15 cellular contexts compared by ENCODE assay signal in the genomic region with DNA sequence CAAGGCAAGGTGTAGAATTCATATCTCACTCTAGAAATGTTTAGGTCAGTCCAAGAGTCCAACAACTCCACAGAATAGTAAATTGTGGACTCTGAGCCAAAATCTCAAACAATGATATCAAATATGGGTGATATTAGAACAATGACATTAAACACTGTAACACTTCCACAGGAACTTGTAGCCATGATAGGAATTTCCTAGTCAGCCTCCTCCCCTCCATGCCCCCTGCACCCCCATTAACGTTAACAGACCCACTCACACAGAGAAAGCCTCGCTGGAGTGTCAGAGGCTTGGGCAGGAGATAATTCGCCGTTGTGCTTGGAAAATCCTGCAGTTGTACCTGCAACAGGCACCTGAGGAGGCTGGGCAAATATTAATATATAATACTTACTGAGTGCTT.
DNase-seq lines count a peak whose midpoint lies in the region; ATAC-seq and TF ChIP-seq lines count a peak whose summit lies in the region.
"Had no signal": no experiment of that assay in that cellular context is flagged by ENCODE, and none has a peak within 500 bp of the region (broad histone marks: within the 10 kb centered on the region; RNA-seq: fewer than 3 reads in every experiment).

No MANE protein-coding gene starts in this region.

- H3K14ac ChIP-seq in mesenchymal stem cell (ENCODE audit: low read length in 2 of 2): no peak overlapping the region
- H3K14ac ChIP-seq in H9 (ENCODE audit: insufficient read depth, low read length): no peak overlapping the region

- H2BK5ac ChIP-seq in mesenchymal stem cell (ENCODE audit: low read depth, low read length, poor library complexity, severe bottlenecking) (no peak overlapping the region), H9 (ENCODE audit: insufficient read length, low read length) (no peak overlapping the region)

- H3K56ac ChIP-seq in H9 (ENCODE audit: insufficient read length, low read depth, low read length): no peak overlapping the region

- H3K4me1 ChIP-seq in mesenchymal stem cell (ENCODE audit: control insufficient read depth, insufficient read depth, low read depth, low read length) (no peaks in the 10 kb centered on the region), H9 (ENCODE audit: insufficient read depth, low read length) (no peaks in the 10 kb centered on the region)
- H3K4me1 ChIP-seq: A549 had no signal

- no peaks in the 10 kb centered on the region for H3K9me3 Mint-ChIP-seq in H9
- H3K9me3 Mint-ChIP-seq: CD8-positive, alpha-beta T cell had no signal

- no peaks in the 10 kb centered on the region for H3K36me3 ChIP-seq in mesenchymal stem cell (ENCODE audit: control insufficient read depth in 1 of 2, insufficient read depth in 2 of 2, low read depth in 1 of 2, low read length in 2 of 2)

- H3K4me2 ChIP-seq in mesenchymal stem cell (ENCODE audit: low read length, poor library complexity, severe bottlenecking): no peak overlapping the region
- no peak overlapping the region for H3K4me2 ChIP-seq in H9 (ENCODE audit: insufficient read depth, insufficient read length, low read length)
- H3K4me2 ChIP-seq: A549 had no signal

- no peaks in the 10 kb centered on the region for H3K27me3 ChIP-seq in mesenchymal stem cell (ENCODE audit: control insufficient read depth in 1 of 2, insufficient read depth in 1 of 2, low read length in 2 of 2)
- no peaks in the 10 kb centered on the region for H3K27me3 ChIP-seq in H9 (ENCODE audit: insufficient read depth, low read length)

- no peak overlapping the region; a peak in 1 of 7 replicates for H3K27ac Mint-ChIP-seq in H9
- H3K27ac Mint-ChIP-seq: CD14-positive monocyte; CD8-positive, alpha-beta T cell had no signal

- no peak overlapping the region for H4K5ac ChIP-seq in H9 (ENCODE audit: insufficient read length, low read depth, low read length)

- no peak overlapping the region for H3K23ac ChIP-seq in mesenchymal stem cell (ENCODE audit: low read length in 2 of 2)
- H3K23ac ChIP-seq in H9 (ENCODE audit: insufficient read length, low read depth, low read length): no peak overlapping the region

- no peak overlapping the region for H3K9ac ChIP-seq in mesenchymal stem cell (ENCODE audit: low read length)
- no peak overlapping the region for H3K9ac ChIP-seq in H9 (ENCODE audit: extremely low read depth, insufficient read length, low read length)

- H3K4me3 ChIP-seq in fibroblast of pulmonary artery (replicated peaks; ENCODE audit: low read depth, low read length) (no peak overlapping the region), mesenchymal stem cell (ENCODE audit: insufficient read depth in 1 of 2, low read depth in 1 of 2, low read length in 2 of 2) (no peak overlapping the region)
- H3K4me3 ChIP-seq: A549 had no signal

- H4K8ac ChIP-seq in mesenchymal stem cell (ENCODE audit: low read length) (no peak overlapping the region), H9 (replicated peaks; ENCODE audit: insufficient read length, low read depth, low read length) (no peak overlapping the region)

- WGBS in mesenchymal stem cell: 75% methylated on average over 2 of the region's 4 CpGs
- no CpG with 5 or more reads among the region's 4 CpGs for WGBS in H9 (ENCODE audit: extremely low coverage, insufficient read length, low lambda C conversion rate)

- H2BK15ac ChIP-seq in mesenchymal stem cell (ENCODE audit: low read depth, poor library complexity, severe bottlenecking) (no peak overlapping the region), H9 (ENCODE audit: low read depth, low read length) (no peak overlapping the region)

- no peaks in the 10 kb centered on the region for H3K79me2 ChIP-seq in H9 (ENCODE audit: insufficient read depth, low read length)

- no peaks in the 10 kb centered on the region for H3K23me2 ChIP-seq in H9 (ENCODE audit: insufficient read length, low read depth, low read length, poor library complexity, severe bottlenecking)

- no peak overlapping the region for H2BK120ac ChIP-seq in mesenchymal stem cell (ENCODE audit: low read depth, low read length)
- no peak overlapping the region for H2BK120ac ChIP-seq in H9 (ENCODE audit: low read depth, low read length, poor library complexity, severe bottlenecking)

- H3K27ac ChIP-seq in mesenchymal stem cell (ENCODE audit: low read length, poor library complexity, severe bottlenecking) (no peak overlapping the region), H9 (ENCODE audit: insufficient read length, low read depth, low read length) (no peak overlapping the region)
- H3K27ac ChIP-seq: A549, HL-60 had no signal

- no peak for ATAC-seq in GM21515 (IDR thresholded peaks at IDR 0.05; ENCODE audit: unreplicated experiment)
- ATAC-seq: A549; CD8-positive, alpha-beta T cell had no signal

- peak; percentile 62 for DNase-seq in dermis blood vessel endothelial cell
- peak; percentile 48 for DNase-seq in fibroblast of pulmonary artery (ENCODE audit: low read depth)
- DNase-seq in mesenchymal stem cell: no peak
- DNase-seq in H9: no peak
- DNase-seq in putamen (ENCODE audit: low spot score): no peak
- DNase-seq: CD8-positive, alpha-beta T cell; COR-L47; DMS153; DMS79 treated with DMSO at 0.1 percent for 48 hours; EL; HCEC 1CT had no signal

- no peak overlapping the region for H2BK20ac ChIP-seq in H9 (ENCODE audit: low read depth, low read length, poor library complexity, severe bottlenecking)

- no peak overlapping the region for H3K4me3 Mint-ChIP-seq in H9
- H3K4me3 Mint-ChIP-seq: CD14-positive monocyte; CD8-positive, alpha-beta T cell had no signal

- H2AK5ac ChIP-seq in mesenchymal stem cell (ENCODE audit: low read length, severe bottlenecking) (no peak overlapping the region), H9 (ENCODE audit: insufficient read length, low read length) (no peak overlapping the region)

- peaks cover 5 to 11% of the 10 kb centered on the region in 2 experiments for H3K4me1 Mint-ChIP-seq in H9
- H3K4me1 Mint-ChIP-seq: CD14-positive monocyte had no signal

- H2AFZ ChIP-seq in mesenchymal stem cell (ENCODE audit: low read depth, low read length) (no peak overlapping the region), H9 (ENCODE audit: low read length) (no peak overlapping the region)

- H3K27me3 Mint-ChIP-seq in H9 (ENCODE audit: low read depth): no peaks in the 10 kb centered on the region

- H3K18ac ChIP-seq in mesenchymal stem cell (ENCODE audit: low read depth in 1 of 2, low read length in 2 of 2): no peak overlapping the region
- no peak overlapping the region for H3K18ac ChIP-seq in H9 (ENCODE audit: insufficient read length, low read depth, low read length)

- H2BK12ac ChIP-seq in mesenchymal stem cell (ENCODE audit: low read length in 2 of 2) (no peak overlapping the region), H9 (ENCODE audit: insufficient read length, low read depth, low read length) (no peak overlapping the region)

- H4K91ac ChIP-seq in mesenchymal stem cell (ENCODE audit: low read length) (peak overlapping the region; percentile 39), H9 (ENCODE audit: insufficient read length, low read depth, low read length) (no peak overlapping the region)

- no peak overlapping the region for H3T11ph ChIP-seq in H9 (ENCODE audit: low read length)

- no peaks in the 10 kb centered on the region for H3K36me3 Mint-ChIP-seq in H9 (ENCODE audit: insufficient read depth in 1 of 3, low read depth in 3 of 3)
- H3K36me3 Mint-ChIP-seq: CD14-positive monocyte; CD8-positive, alpha-beta T cell had no signal

- no peaks in the 10 kb centered on the region for H3K79me1 ChIP-seq in mesenchymal stem cell (replicated peaks; ENCODE audit: low read length, poor library complexity, severe bottlenecking)
- H3K79me1 ChIP-seq in H9 (ENCODE audit: insufficient read depth, low read depth, low read length, poor library complexity, severe bottlenecking): no peaks in the 10 kb centered on the region

- TF ChIP-seq CTCF in fibroblast of pulmonary artery (IDR thresholded peaks at IDR 0.05; ENCODE audit: low read length, missing control alignments): no peak
- no peak for TF ChIP-seq CTCF in H9 (conservative IDR thresholded peaks at IDR 0.05)

- H4K20me1 ChIP-seq in H9 (ENCODE audit: control insufficient read depth, insufficient read depth, insufficient read length): no peaks in the 10 kb centered on the region

- H3K4ac ChIP-seq in mesenchymal stem cell (ENCODE audit: low read depth in 1 of 2, low read length in 2 of 2): no peak overlapping the region
- no peak overlapping the region for H3K4ac ChIP-seq in H9 (ENCODE audit: low read depth, low read length)

- no peaks in the 10 kb centered on the region for H3K9me3 ChIP-seq in mesenchymal stem cell (ENCODE audit: control insufficient read depth, low read length)
- H3K9me3 ChIP-seq in H9 (ENCODE audit: control insufficient read depth, low read depth, low read length): no peaks in the 10 kb centered on the region
- H3K9me3 ChIP-seq: A549 had no signal

Comparison
In these comparisons a context has a peak if more than half of its experiments do, and no peak if none do; other contexts are left out.
1. DNase-seq: peak in dermis blood vessel endothelial cell (single experiment) and fibroblast of pulmonary artery (single experiment); none in mesenchymal stem cell (single experiment), H9 (single experiment) and putamen (single experiment).